In the genomic region with DNA sequence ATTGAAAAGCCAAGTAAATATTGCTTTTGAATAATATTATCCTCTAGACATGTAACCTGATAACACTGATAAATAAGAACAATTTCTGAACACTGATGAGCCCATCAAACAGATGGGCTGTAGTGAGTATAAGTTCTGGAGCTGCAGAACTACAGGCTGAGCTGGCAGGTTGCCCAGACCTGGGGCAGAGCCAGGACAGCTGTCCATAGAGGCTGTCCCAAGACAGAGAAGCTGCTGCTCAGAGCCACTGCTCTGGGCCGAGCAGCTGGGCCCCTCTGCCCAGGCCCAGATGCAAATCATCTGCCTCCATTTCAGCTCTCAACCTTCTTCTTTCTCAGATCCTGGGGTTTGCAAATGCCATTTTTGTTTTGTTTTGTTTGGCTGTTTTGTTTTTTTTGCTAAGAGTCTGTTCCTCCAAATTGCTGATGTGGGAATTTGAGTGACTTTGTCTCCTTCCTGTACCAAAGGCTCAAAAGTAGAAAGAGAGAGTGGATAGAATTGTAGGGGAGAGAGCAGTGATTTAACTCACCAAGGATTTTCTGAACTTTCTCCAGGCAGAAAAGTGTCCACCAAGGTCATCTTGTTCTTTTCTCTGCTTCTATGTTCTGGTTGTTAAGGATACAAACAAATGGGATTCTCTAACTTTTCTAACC, we compare ENCODE assay signal across 10 cellular contexts. TPM values are rescaled to one million over a fixed set of nuclear protein-coding genes. Genes with fewer than 3 reads are reported as not detected.
DNase-seq lines count a peak whose midpoint lies in the region; ATAC-seq and TF ChIP-seq lines count a peak whose summit lies in the region.
"Had no signal": no experiment of that assay in that cellular context is flagged by ENCODE, and none has a peak within 500 bp of the region (broad histone marks: within the 10 kb centered on the region; RNA-seq: fewer than 3 reads in every experiment).

No MANE protein-coding gene starts in this region.

- H3K56ac ChIP-seq in H9 (ENCODE audit: insufficient read length, low read depth, low read length): no peak overlapping the region

- no peaks in the 10 kb centered on the region for H3K9me3 Mint-ChIP-seq in activated B cell treated with CpG ODN at 0.5 μM for 24 hours
- H3K9me3 Mint-ChIP-seq in H9: no peaks in the 10 kb centered on the region; a peak in 1 of 5 replicates

- no peak overlapping the region for H3K4me2 ChIP-seq in H9 (ENCODE audit: insufficient read depth, insufficient read length, low read length)

- no peaks in the 10 kb centered on the region for H3K36me3 ChIP-seq in tibial nerve

- H2BK12ac ChIP-seq in H9 (ENCODE audit: insufficient read length, low read depth, low read length): no peak overlapping the region

- H3K27me3 ChIP-seq in tibial nerve (no peaks in the 10 kb centered on the region), H9 (ENCODE audit: insufficient read depth, low read length) (no peaks in the 10 kb centered on the region)

- 8 to 14% methylated on average over 1 of the region's 1 CpG for WGBS in tibial nerve, 2 donors
- WGBS in H9 (ENCODE audit: extremely low coverage, insufficient read length, low lambda C conversion rate): no CpG with 5 or more reads among the region's 1 CpG

- peak; percentile 22 for ATAC-seq in HG03025 (IDR thresholded peaks at IDR 0.05; ENCODE audit: low FRiP score, unreplicated experiment)
- ATAC-seq in activated B cell treated with CpG ODN at 0.5 μM for 24 hours (ENCODE audit: low read depth): no peak
- ATAC-seq in GM19455 (IDR thresholded peaks at IDR 0.05; ENCODE audit: unreplicated experiment): no peak
- no peak for ATAC-seq in GM21723 (IDR thresholded peaks at IDR 0.05; ENCODE audit: unreplicated experiment)

- no peak overlapping the region for H2AFZ ChIP-seq in H9 (ENCODE audit: low read length)

- no peak for TF ChIP-seq POLR2A in tibial nerve (IDR thresholded peaks at IDR 0.05)

- H3K4me3 Mint-ChIP-seq in activated B cell treated with CpG ODN at 0.5 μM for 24 hours: peak overlapping the region; percentile 16
- no peak overlapping the region for H3K4me3 Mint-ChIP-seq in H9

- no peaks in the 10 kb centered on the region for H3K79me2 ChIP-seq in H9 (ENCODE audit: insufficient read depth, low read length)

- no peaks in the 10 kb centered on the region for H4K20me1 ChIP-seq in H9 (ENCODE audit: control insufficient read depth, insufficient read depth, insufficient read length)

- intact Hi-C loops in activated B cell treated with CpG ODN at 0.5 μM for 24 hours (cut with micrococcal nuclease): loop anchor here (10.0 kb wide), 1 partner anchor 826 kb away; a partner anchor contains a TSS

- no peak overlapping the region for H3K23ac ChIP-seq in H9 (ENCODE audit: insufficient read length, low read depth, low read length)

- no peak overlapping the region for H3K4me3 ChIP-seq in tibial nerve
- H3K4me3 ChIP-seq: skin epidermis had no signal

- no peaks in the 10 kb centered on the region for H3K27me3 Mint-ChIP-seq in activated B cell treated with CpG ODN at 0.5 μM for 24 hours
- no peaks in the 10 kb centered on the region; the same call in none of the 2 replicates for H3K27me3 Mint-ChIP-seq in H9 (ENCODE audit: low read depth)

- TF ChIP-seq CTCF in activated B cell treated with CpG ODN at 0.5 μM for 24 hours (IDR thresholded peaks at IDR 0.05) (no peak), tibial nerve (IDR thresholded peaks at IDR 0.05) (no peak), H9 (conservative IDR thresholded peaks at IDR 0.05) (no peak)

- H2AK5ac ChIP-seq in H9 (ENCODE audit: insufficient read length, low read length): no peak overlapping the region

- H3K27ac ChIP-seq in tibial nerve: peak overlapping the region in 1 of 4 donors; percentile 22
- no peak overlapping the region for H3K27ac ChIP-seq in H9 (ENCODE audit: insufficient read length, low read depth, low read length)
- H3K27ac ChIP-seq: skin epidermis had no signal

- CTCF ChIA-PET in activated B cell treated with CpG ODN at 0.5 μM for 24 hours (lab: Charles Lee): interaction anchor here (1.1 to 1.6 kb wide), 2 partner anchors 84 to 86 kb away, joined by 5 read pairs; no protein-coding TSS in a partner anchor

- H3K4me1 ChIP-seq in tibial nerve (peaks cover 0 to 25% (median 0%) of the 10 kb centered on the region in 4 donors), H9 (ENCODE audit: insufficient read depth, low read length) (no peaks in the 10 kb centered on the region)

- no peaks in the 10 kb centered on the region for H3K9me3 ChIP-seq in tibial nerve
- H3K9me3 ChIP-seq in H9 (ENCODE audit: control insufficient read depth, low read depth, low read length): no peaks in the 10 kb centered on the region

- DNase-seq in D341Med (ENCODE audit: low spot score): peak; percentile 52
- no peak for DNase-seq in activated B cell treated with CpG ODN at 0.5 μM for 24 hours
- DNase-seq in hypothalamus (lab: John Stamatoyannopoulos, UW): peak in 50 of 51 donors; percentile 2 to 94 (median 60)
- DNase-seq in tibial nerve (ENCODE audit: low spot score in 2 of 2): peak; percentile 62 to 76
- DNase-seq in H9: no peak

- no peak overlapping the region for H2BK15ac ChIP-seq in H9 (ENCODE audit: low read depth, low read length)

- no peak for TF ChIP-seq EP300 in tibial nerve (IDR thresholded peaks at IDR 0.05)

- no peak overlapping the region for H4K8ac ChIP-seq in H9 (replicated peaks; ENCODE audit: insufficient read length, low read depth, low read length)

- H2BK5ac ChIP-seq in H9 (ENCODE audit: insufficient read length, low read length): no peak overlapping the region

- no peak overlapping the region for H3K14ac ChIP-seq in H9 (ENCODE audit: insufficient read depth, low read length)

- H3T11ph ChIP-seq in H9 (ENCODE audit: low read length): no peak overlapping the region

- no peak overlapping the region for H4K5ac ChIP-seq in H9 (ENCODE audit: insufficient read length, low read depth, low read length)

- no peak overlapping the region for H3K9ac ChIP-seq in H9 (ENCODE audit: extremely low read depth, insufficient read length, low read length)

- H3K79me1 ChIP-seq in H9 (ENCODE audit: insufficient read depth, low read depth, low read length, poor library complexity, severe bottlenecking): no peaks in the 10 kb centered on the region

- H3K4me1 Mint-ChIP-seq in activated B cell treated with CpG ODN at 0.5 μM for 24 hours (peaks cover 79% of the 10 kb centered on the region), H9 (no peaks in the 10 kb centered on the region)

- H3K23me2 ChIP-seq in H9 (ENCODE audit: insufficient read length, low read depth, low read length, poor library complexity, severe bottlenecking): no peaks in the 10 kb centered on the region

- no peak overlapping the region for H3K4ac ChIP-seq in H9 (ENCODE audit: low read depth, low read length)

- H3K36me3 Mint-ChIP-seq in activated B cell treated with CpG ODN at 0.5 μM for 24 hours (ENCODE audit: low read depth): peaks cover 9% of the 10 kb centered on the region
- no peaks in the 10 kb centered on the region for H3K36me3 Mint-ChIP-seq in H9 (ENCODE audit: insufficient read depth in 1 of 3, low read depth in 3 of 3)

- H2BK120ac ChIP-seq in H9 (ENCODE audit: low read depth, low read length, poor library complexity, severe bottlenecking): no peak overlapping the region

- H4K91ac ChIP-seq in H9 (ENCODE audit: insufficient read length, low read depth, low read length): no peak overlapping the region

- H2BK20ac ChIP-seq in H9 (ENCODE audit: low read depth, low read length, poor library complexity, severe bottlenecking): no peak overlapping the region

- H3K18ac ChIP-seq in H9 (ENCODE audit: insufficient read length, low read depth, low read length): no peak overlapping the region

- POLR2A ChIA-PET in activated B cell treated with CpG ODN at 0.5 μM for 24 hours (lab: Charles Lee): no interaction called here

- H3K27ac Mint-ChIP-seq in activated B cell treated with CpG ODN at 0.5 μM for 24 hours (peak overlapping the region; percentile 76), H9 (no peak overlapping the region)

RNA-seq across cellular contexts. Expression of a gene that starts 4.0 kb away (rescaled TPM):
- total RNA-seq in activated B cell treated with CpG ODN at 0.5 μM for 24 hours: 31.5 and 35.5 TPM in 2 replicates
- total RNA-seq in tibial nerve: 1 to 10 TPM in 1 of 4 donors, under 1 TPM in 2, not detected in 1; 0.42 to 2.8 (median 0.98) TPM
- not detected in 2 replicates for total RNA-seq in H9 (2021)

RNA-seq across cellular contexts. Expression of a gene that starts 31.2 kb away (rescaled TPM):
- not detected in 2 replicates for total RNA-seq in activated B cell treated with CpG ODN at 0.5 μM for 24 hours
- not detected for total RNA-seq in tibial nerve
- not detected in 2 replicates for total RNA-seq in H9 (2021)
- total RNA-seq: activated CD8-positive, alpha-beta memory T cell treated with anti-CD3 and anti-CD28 coated beads for 36 hours had no signal

Comparison
In these comparisons a context has a peak if more than half of its experiments do, and no peak if none do; other contexts are left out.
1. DNase-seq: peak in D341Med (single experiment), hypothalamus (50 of 51) and tibial nerve (2 of 2); none in activated B cell treated with CpG ODN at 0.5 μM for 24 hours (single experiment) and H9 (single experiment).